In the genomic region with DNA sequence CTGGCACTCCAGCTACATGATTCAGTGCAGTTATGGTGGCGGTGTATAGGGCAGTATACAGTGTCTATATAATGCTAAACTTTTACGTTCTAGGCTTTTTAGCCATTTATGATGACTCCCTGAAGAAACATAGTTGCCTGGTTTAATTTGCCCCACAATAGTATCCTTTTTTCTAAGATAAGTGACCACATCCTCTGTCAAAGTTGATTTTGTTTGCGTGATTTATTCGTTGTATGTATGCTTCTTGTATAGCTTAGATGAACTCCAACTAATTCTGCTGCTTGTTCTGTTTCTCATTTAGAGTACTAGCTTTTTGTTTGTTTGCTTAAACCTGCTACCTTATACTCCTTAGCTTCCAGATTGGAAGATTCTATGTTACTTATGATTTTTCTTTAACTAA, we compare ENCODE assay signal across 30 cellular contexts.
"Had no signal": no experiment of that assay in that cellular context is flagged by ENCODE, and none has a peak within 500 bp of the region (broad histone marks: within the 10 kb centered on the region; RNA-seq: fewer than 3 reads in every experiment).

No MANE protein-coding gene starts in this region.

- H3K4me1 Mint-ChIP-seq: mesothelial cell of epicardium, naive B cell had no signal

- DNase-seq: activated CD4-positive, alpha-beta T cell treated with anti-CD3 and anti-CD28 coated beads, Interleukin-2, amount 10 ng/mL, durations not matched to agents 24 days and 14 days; activated CD4-positive, CD25-positive, alpha-beta regulatory T cell treated with anti-CD3 and anti-CD28 coated beads, Interleukin-2, amount 50 U/mL, for 72 hours; activated CD8-positive, alpha-beta memory T cell treated with anti-CD3 and anti-CD28 coated beads, Interleukin-2, amount 50 U/mL, for 4 hours; activated naive CD4-positive, alpha-beta T cell; activated T-cell treated with anti-CD3 and anti-CD28 coated beads, Interleukin-2, amount 50 U/mL, for 24 hours; amygdala; caudate nucleus; cortex of kidney; effector memory CD8-positive, alpha-beta T cell; erythroblast; hypothalamus; immature natural killer cell; kidney; left colon; mammary epithelial cell; naive B cell; ovary; right lobe of liver; stimulated activated CD4-positive, alpha-beta T cell treated with anti-CD3 and anti-CD28 coated beads, Interleukin-12 subunit alpha, Interleukin-12 subunit beta, amount 100 ng/mL, for 4 hours; stimulated activated CD4-positive, alpha-beta T cell treated with anti-CD3 and anti-CD28 coated beads, Interleukin-4, amount 100 ng/mL, for 4 hours; stimulated activated CD8-positive, alpha-beta memory T cell treated with anti-CD3 and anti-CD28 coated beads, Interleukin-4, amount 100 ng/mL, for 48 hours; stimulated activated naive CD8-positive, alpha-beta T cell treated with anti-CD3 and anti-CD28 coated beads, Interleukin-15, amount 100 ng/mL, for 72 hours; substantia nigra; T-cell; uterus had no signal

- H3K27me3 Mint-ChIP-seq: activated CD4-positive, alpha-beta T cell treated with anti-CD3 and anti-CD28 coated beads, Interleukin-2, amount 10 ng/mL, durations not matched to agents 24 days and 14 days; activated T-cell treated with anti-CD3 and anti-CD28 coated beads, Interleukin-2, amount 50 U/mL, for 24 hours; effector memory CD8-positive, alpha-beta T cell; naive B cell; progenitor cell of endocrine pancreas; stimulated activated memory B cell treated with anti-CD40 and anti-IgM and Interleukin-4, amounts not matched to agents 10 μg/mL and 1 μg/mL and 100 μg/mL, for 72 hours; stimulated activated naive CD8-positive, alpha-beta T cell treated with anti-CD3 and anti-CD28 coated beads, Interleukin-15, amount 100 ng/mL, for 72 hours; T-cell; type B pancreatic cell had no signal

- H3K27ac Mint-ChIP-seq: activated CD4-positive, alpha-beta T cell treated with anti-CD3 and anti-CD28 coated beads, Interleukin-2, amount 10 ng/mL, durations not matched to agents 24 days and 14 days; activated T-cell treated with anti-CD3 and anti-CD28 coated beads, Interleukin-2, amount 50 U/mL, for 24 hours; effector memory CD8-positive, alpha-beta T cell; mesothelial cell of epicardium; progenitor cell of endocrine pancreas; stimulated activated memory B cell treated with anti-CD40 and anti-IgM and Interleukin-4, amounts not matched to agents 10 μg/mL and 1 μg/mL and 100 μg/mL, for 72 hours; stimulated activated naive CD8-positive, alpha-beta T cell treated with anti-CD3 and anti-CD28 coated beads, Interleukin-15, amount 100 ng/mL, for 72 hours; type B pancreatic cell had no signal

- H3K4me3 Mint-ChIP-seq: activated CD4-positive, alpha-beta T cell treated with anti-CD3 and anti-CD28 coated beads, Interleukin-2, amount 10 ng/mL, durations not matched to agents 24 days and 14 days; activated T-cell treated with anti-CD3 and anti-CD28 coated beads, Interleukin-2, amount 50 U/mL, for 24 hours; effector memory CD8-positive, alpha-beta T cell; immature natural killer cell; mesothelial cell of epicardium; naive B cell; stimulated activated memory B cell treated with anti-CD40 and anti-IgM and Interleukin-4, amounts not matched to agents 10 μg/mL and 1 μg/mL and 100 μg/mL, for 72 hours; stimulated activated naive CD8-positive, alpha-beta T cell treated with anti-CD3 and anti-CD28 coated beads, Interleukin-15, amount 100 ng/mL, for 72 hours; T-cell; type B pancreatic cell had no signal

- H3K9me3 Mint-ChIP-seq: activated CD4-positive, alpha-beta T cell treated with anti-CD3 and anti-CD28 coated beads, Interleukin-2, amount 10 ng/mL, durations not matched to agents 24 days and 14 days; effector memory CD8-positive, alpha-beta T cell; immature natural killer cell; type B pancreatic cell had no signal

- ATAC-seq: effector memory CD8-positive, alpha-beta T cell; gastroesophageal sphincter; left colon; right lobe of liver; stimulated activated memory B cell treated with anti-CD40 and anti-IgM and Interleukin-4, amounts not matched to agents 10 μg/mL and 1 μg/mL and 100 μg/mL, for 72 hours; stimulated activated naive CD8-positive, alpha-beta T cell treated with anti-CD3 and anti-CD28 coated beads, Interleukin-15, amount 100 ng/mL, for 72 hours; T-cell had no signal
